ENCODE assay signal across 24 cellular contexts in genomic region chr11:127485541-127485940, GRCh38.
DNase-seq lines count a peak whose midpoint lies in the region; TF ChIP-seq lines count a peak whose summit lies in the region.
"Had no signal": no experiment of that assay in that cellular context is flagged by ENCODE, and none has a peak within 500 bp of the region (broad histone marks: within the 10 kb centered on the region; RNA-seq: fewer than 3 reads in every experiment).

No MANE protein-coding gene starts in this region.

- DNase-seq in Daoy (ENCODE audit: low read depth) (peak; percentile 61), MG63 (peak; percentile 70), astrocyte of the spinal cord (ENCODE audit: low read depth, low spot score) (peak; percentile 56), kidney tubule cell (ENCODE audit: low spot score) (peak; percentile 52), AG08396 (ENCODE audit: low spot score) (no peak), iPS-NIHi11 (ENCODE audit: low spot score) (no peak), glomerular visceral epithelial cell (ENCODE audit: extremely low spot score) (no peak)
- no peak for DNase-seq in activated naive CD4-positive, alpha-beta T cell (lab: John Stamatoyannopoulos, UW)
- DNase-seq: activated CD4-positive, alpha-beta T cell treated with anti-CD3 and anti-CD28 coated beads, Interleukin-2, amount 50 U/mL, for 4 hours; activated naive CD4-positive, alpha-beta T cell treated with anti-CD3 and anti-CD28 coated beads, Interleukin-2, amount 50 U/mL, for 16 hours; C1 segment of cervical spinal cord; cerebellar nuclear complex; erythroblast; foreskin melanocyte; MV-4-11; NCI-H187; NCI-H226; NCI-H748 treated with DMSO at 0.1 percent for 48 hours; ovary; right cardiac atrium; stimulated activated CD4-positive, alpha-beta T cell treated with anti-CD3 and anti-CD28 coated beads, Interleukin-4, amount 100 ng/mL, for 4 hours; stimulated activated naive CD4-positive, alpha-beta T cell treated with Interleukin-2 at 50 U/mL for 16 hours; testis had no signal

- TF ChIP-seq CTCF in astrocyte of the spinal cord (IDR thresholded peaks at IDR 0.05; ENCODE audit: low read depth, low read length): no peak

- no peaks in the 10 kb centered on the region for H3K36me3 ChIP-seq in MG63
- H3K36me3 ChIP-seq: ovary had no signal

- H3K9me3 ChIP-seq in MG63: no peaks in the 10 kb centered on the region
- H3K9me3 ChIP-seq: ovary, testis had no signal

- no peak overlapping the region for H3K4me3 ChIP-seq in MG63
- no peak overlapping the region for H3K4me3 ChIP-seq in astrocyte of the spinal cord (ENCODE audit: low read depth, low read length)
- H3K4me3 ChIP-seq: hepatocyte, ovary, testis had no signal

- H3K27me3 ChIP-seq in MG63: no peaks in the 10 kb centered on the region
- H3K27me3 ChIP-seq: hepatocyte, ovary, testis had no signal

- in situ Hi-C loops in astrocyte of the spinal cord (cut with HindIII; ENCODE audit: low sequenced_read_pairs): no loop called here

Comparison
In these comparisons a context has a peak if more than half of its experiments do, and no peak if none do; other contexts are left out.
1. DNase-seq: peak in Daoy (single experiment), MG63 (single experiment), astrocyte of the spinal cord (single experiment) and kidney tubule cell (single experiment); none in activated naive CD4-positive, alpha-beta T cell (0 of 4), AG08396 (single experiment), iPS-NIHi11 (single experiment) and glomerular visceral epithelial cell (single experiment).